ENCODE assay signal across 12 cellular contexts in the genomic region with DNA sequence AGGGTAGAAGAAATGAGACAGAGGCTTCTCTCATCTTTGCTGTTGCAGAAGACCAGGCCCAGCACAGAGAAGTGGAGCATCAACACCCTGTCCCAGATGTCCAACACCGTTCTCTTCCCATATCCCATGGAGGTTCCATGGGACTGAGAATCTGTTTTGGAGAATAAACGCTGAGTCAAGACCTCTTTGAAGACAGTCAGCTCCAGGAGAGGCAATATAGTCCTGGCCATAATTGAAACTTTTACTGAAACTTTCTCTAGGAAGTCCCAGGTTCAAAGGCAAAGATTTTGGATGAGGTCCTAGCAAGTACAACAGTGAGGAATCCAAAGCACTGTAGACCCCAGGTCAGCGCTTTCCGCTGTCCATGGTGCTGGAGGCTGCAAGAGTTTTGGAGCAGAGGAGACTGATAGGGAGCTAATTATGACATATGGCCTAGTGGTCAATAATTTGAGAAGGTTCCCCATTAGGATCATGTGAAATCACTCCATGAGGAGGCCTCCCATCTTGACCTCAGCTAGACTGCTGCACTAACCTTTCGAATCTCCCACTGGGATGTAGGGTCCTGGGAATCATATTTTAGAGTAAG. TPM values are rescaled to one million over a fixed set of nuclear protein-coding genes. Genes with fewer than 3 reads are reported as not detected.
A peak's percentile ranks its signal among the peaks of the same experiment; 100 is the strongest.
DNase-seq lines count a peak whose midpoint lies in the region; ATAC-seq lines count a peak whose summit lies in the region.
"Had no signal": no experiment of that assay in that cellular context is flagged by ENCODE, and none has a peak within 500 bp of the region (broad histone marks: within the 10 kb centered on the region; RNA-seq: fewer than 3 reads in every experiment).

No MANE protein-coding gene starts in this region.

- peak; percentile 61 for DNase-seq in activated naive CD4-positive, alpha-beta T cell treated with anti-CD3 and anti-CD28 coated beads for 36 hours
- no peak for DNase-seq in activated naive CD4-positive, alpha-beta T cell (lab: John Stamatoyannopoulos, UW)
- DNase-seq in OCI-M1 (lab: John Stamatoyannopoulos, UW): peak; percentile 58
- peak; percentile 46 for DNase-seq in dermis blood vessel endothelial cell
- DNase-seq in sciatic nerve (ENCODE audit: low spot score): peak; percentile 53
- no peak for DNase-seq in DMS114 treated with DMSO at 0.1 percent for 48 hours (lab: John Stamatoyannopoulos, UW; ENCODE audit: unreplicated experiment)
- DNase-seq in NCI-H2227 (lab: John Stamatoyannopoulos, UW; ENCODE audit: unreplicated experiment): no peak
- DNase-seq: activated T-cell treated with anti-CD3 and anti-CD28 coated beads, Interleukin-2, amount 50 U/mL, for 4 hours; left cardiac atrium; PC-9; stomach had no signal

- no peaks in the 10 kb centered on the region for H3K9me3 Mint-ChIP-seq in activated naive CD4-positive, alpha-beta T cell treated with anti-CD3 and anti-CD28 coated beads for 36 hours
- H3K9me3 Mint-ChIP-seq: activated T-cell treated with anti-CD3 and anti-CD28 coated beads, Interleukin-2, amount 50 U/mL, for 4 hours had no signal

- no peak overlapping the region for H3K27ac Mint-ChIP-seq in activated naive CD4-positive, alpha-beta T cell treated with anti-CD3 and anti-CD28 coated beads for 36 hours

- no peak overlapping the region for H3K4me3 Mint-ChIP-seq in activated naive CD4-positive, alpha-beta T cell treated with anti-CD3 and anti-CD28 coated beads for 36 hours
- H3K4me3 Mint-ChIP-seq: activated T-cell treated with anti-CD3 and anti-CD28 coated beads, Interleukin-2, amount 50 U/mL, for 4 hours had no signal

- H3K4me1 Mint-ChIP-seq in activated naive CD4-positive, alpha-beta T cell treated with anti-CD3 and anti-CD28 coated beads for 36 hours (ENCODE audit: low read depth): peaks cover 4% of the 10 kb centered on the region

- ATAC-seq in sciatic nerve (no peak), GM18502 (IDR thresholded peaks at IDR 0.05; ENCODE audit: poor library complexity, unreplicated experiment) (no peak)
- ATAC-seq: activated T-cell treated with anti-CD3 and anti-CD28 coated beads, Interleukin-2, amount 50 U/mL, for 4 hours; left cardiac atrium had no signal

- H3K27me3 Mint-ChIP-seq in activated naive CD4-positive, alpha-beta T cell treated with anti-CD3 and anti-CD28 coated beads for 36 hours (ENCODE audit: low read depth): peaks cover 33% of the 10 kb centered on the region

- CTCF ChIA-PET in activated naive CD4-positive, alpha-beta T cell treated with anti-CD3 and anti-CD28 coated beads for 36 hours (lab: Charles Lee): interaction anchor here (1.0 to 1.3 kb wide), 2 partner anchors 10 to 16 kb away, joined by 3 to 5 read pairs; no protein-coding TSS in a partner anchor

- intact Hi-C loops in activated naive CD4-positive, alpha-beta T cell treated with anti-CD3 and anti-CD28 coated beads for 36 hours (cut with micrococcal nuclease): no loop called here
- intact Hi-C loops in sciatic nerve (cut with DNase I): no loop called here

- no peaks in the 10 kb centered on the region for H3K36me3 Mint-ChIP-seq in activated naive CD4-positive, alpha-beta T cell treated with anti-CD3 and anti-CD28 coated beads for 36 hours (ENCODE audit: low read depth)

RNA-seq across cellular contexts. Expression of a gene that starts 36.0 kb away (rescaled TPM):
- 10 to 100 TPM; 18.4 to 24.6 TPM for total RNA-seq in activated naive CD4-positive, alpha-beta T cell treated with anti-CD3 and anti-CD28 coated beads for 36 hours
- total RNA-seq in dermis blood vessel endothelial cell (8.9 and 11.6 TPM in 2 replicates), sciatic nerve (13.5 TPM)

RNA-seq across cellular contexts. Expression of a gene that starts 45.7 kb away (rescaled TPM):
- total RNA-seq in activated naive CD4-positive, alpha-beta T cell treated with anti-CD3 and anti-CD28 coated beads for 36 hours: 10 to 100 TPM; 66.7 to 70.0 TPM
- total RNA-seq in dermis blood vessel endothelial cell (19.9 and 26.0 TPM in 2 replicates), sciatic nerve (26.6 TPM)

RNA-seq across cellular contexts. Expression of a gene that starts 45.8 kb away (rescaled TPM):
- under 1 TPM; 0.31 to 0.52 TPM for total RNA-seq in activated naive CD4-positive, alpha-beta T cell treated with anti-CD3 and anti-CD28 coated beads for 36 hours
- total RNA-seq in dermis blood vessel endothelial cell (0.05 TPM in 1 of 2 replicates, not detected in the other), sciatic nerve (0.89 TPM)
- total RNA-seq: left cardiac atrium, stomach had no signal

RNA-seq across cellular contexts. Expression of a gene that starts 52.6 kb away (rescaled TPM):
- total RNA-seq in activated naive CD4-positive, alpha-beta T cell treated with anti-CD3 and anti-CD28 coated beads for 36 hours: 10 to 100 TPM; 50.6 to 52.3 TPM
- total RNA-seq in dermis blood vessel endothelial cell (not detected in 2 replicates), sciatic nerve (1.1 TPM)
- total RNA-seq: PC-9 had no signal

RNA-seq across cellular contexts. Expression of a gene that starts 55.4 kb away (rescaled TPM):
- 10 to 100 TPM; 15.1 to 16.3 TPM for total RNA-seq in activated naive CD4-positive, alpha-beta T cell treated with anti-CD3 and anti-CD28 coated beads for 36 hours
- total RNA-seq in dermis blood vessel endothelial cell (44.3 and 74.2 TPM in 2 replicates), sciatic nerve (39.4 TPM)

Comparison
In these comparisons a context has a peak if more than half of its experiments do, and no peak if none do; other contexts are left out.
1. DNase-seq: peak in activated naive CD4-positive, alpha-beta T cell treated with anti-CD3 and anti-CD28 coated beads for 36 hours (single experiment), OCI-M1 (single experiment), dermis blood vessel endothelial cell (single experiment) and sciatic nerve (single experiment); none in activated naive CD4-positive, alpha-beta T cell (0 of 4), DMS114 treated with DMSO at 0.1 percent for 48 hours (single experiment) and NCI-H2227 (single experiment).